ENCODE assay signal across 10 cellular contexts in the genomic region with DNA sequence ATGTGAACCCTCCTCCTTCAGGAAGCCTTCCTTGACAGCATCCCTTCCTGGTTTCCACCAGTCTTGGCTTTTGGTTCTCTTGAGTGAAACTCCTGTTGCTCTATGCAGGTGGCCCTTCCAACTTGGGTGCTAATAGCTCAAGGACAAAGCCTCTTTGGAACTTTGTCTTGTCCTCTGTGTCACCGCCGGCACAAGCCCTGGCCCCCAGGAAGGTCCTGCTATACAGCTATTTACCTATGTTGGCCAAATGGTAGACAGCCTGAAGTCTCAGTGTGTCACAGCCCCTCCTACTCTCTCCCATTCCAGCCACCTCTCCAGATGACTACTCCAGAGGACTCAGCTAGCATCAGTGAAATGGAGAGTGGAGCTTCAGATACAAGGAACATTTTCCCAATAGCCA.
"Had no signal": no experiment of that assay in that cellular context is flagged by ENCODE, and none has a peak within 500 bp of the region (broad histone marks: within the 10 kb centered on the region; RNA-seq: fewer than 3 reads in every experiment).

No MANE protein-coding gene starts in this region.

- H3K9ac ChIP-seq: GM23248 had no signal

- DNase-seq: GM23248, GOT3, H9, HFFc6, KBM-7 had no signal

- H3K36me3 Mint-ChIP-seq: IgD-negative memory B cell had no signal

- H3K9me3 Mint-ChIP-seq: H9, HFFc6 had no signal

- ATAC-seq: HCT116, HepG2 had no signal

- H3K4me3 ChIP-seq: GM23248 had no signal

- H3K4me3 Mint-ChIP-seq: H9, HFFc6, IgD-negative memory B cell had no signal

- H3K27ac Mint-ChIP-seq: HFFc6, IgD-negative memory B cell had no signal

- H3K27ac ChIP-seq: GM23248, HL-60 had no signal

- H2AFZ ChIP-seq: GM23248 had no signal

- FAIRE-seq: H54, HepG2 had no signal

- H3K4me1 Mint-ChIP-seq: IgD-negative memory B cell had no signal
